In genomic region chrX:135421932-135422809, GRCh38 we compare ENCODE assay signal across 8 cellular contexts.
DNase-seq lines count a peak whose midpoint lies in the region; ATAC-seq and TF ChIP-seq lines count a peak whose summit lies in the region.

TSS of gene SMIM10L2A (plus strand) at chrX:135421944. CDS start at chrX:135422132, 188 bp downstream.

- TF ChIP-seq CTCF in astrocyte of the spinal cord (IDR thresholded peaks at IDR 0.05; ENCODE audit: low read depth, low read length), result no peak

- H3K4me1 ChIP-seq in BLaER1, result peaks cover 35% of the 10 kb centered on the region
- H3K4me1 ChIP-seq in mucosa of rectum (ENCODE audit: control insufficient read depth in 2 of 2, insufficient read depth in 2 of 2, low read length in 2 of 2), result no peaks in the 10 kb centered on the region

- H3K27me3 ChIP-seq in BLaER1 (peaks cover 60% of the 10 kb centered on the region), mucosa of rectum (ENCODE audit: control insufficient read depth in 2 of 2, insufficient read depth in 2 of 2, low read length in 2 of 2) (peaks cover 4 to 10% of the 10 kb centered on the region in 2 donors)

- H3K9me3 ChIP-seq in BLaER1, result no peaks in the 10 kb centered on the region
- H3K9me3 ChIP-seq in mucosa of rectum (ENCODE audit: control insufficient read depth in 2 of 2, low read length in 2 of 2), result no peaks in the 10 kb centered on the region

- no peaks in the 10 kb centered on the region; the same call in 1 of the 2 replicates for H4K20me1 ChIP-seq in BLaER1

- H3K36me3 ChIP-seq in BLaER1 (no peaks in the 10 kb centered on the region), mucosa of rectum (ENCODE audit: control insufficient read depth in 2 of 2, insufficient read depth in 2 of 2, low read length in 2 of 2) (no peaks in the 10 kb centered on the region)

- peak within 1 kb of the TSS; percentile 75 for H3K4me2 ChIP-seq in BLaER1

- ATAC-seq in GM19463 (IDR thresholded peaks at IDR 0.05; ENCODE audit: unreplicated experiment), result peak; percentile 44
- peak; percentile 58 for ATAC-seq in HG03460 (IDR thresholded peaks at IDR 0.05; ENCODE audit: unreplicated experiment)

- H3K9ac ChIP-seq in BLaER1 (no peak within 1 kb of the TSS), mucosa of rectum (ENCODE audit: low read depth in 1 of 2, low read length in 2 of 2) (peak within 1 kb of the TSS in 1 of 2 donors; percentile 26)

- DNase-seq in astrocyte of the spinal cord (ENCODE audit: low read depth, low spot score) (no peak), NCI-H1092 treated with DMSO at 0.1 percent for 48 hours (lab: John Stamatoyannopoulos, UW) (no peak), DMS114 treated with DMSO at 0.1 percent for 48 hours (lab: John Stamatoyannopoulos, UW; ENCODE audit: unreplicated experiment) (no peak)
- no peak for DNase-seq in stimulated activated CD4-positive, alpha-beta T cell treated with anti-CD3 and anti-CD28 coated beads, Interleukin-2, amount 100 ng/mL, for 48 hours

- H3K27ac ChIP-seq in BLaER1, result no peak within 1 kb of the TSS
- no peak within 1 kb of the TSS for H3K27ac ChIP-seq in mucosa of rectum (ENCODE audit: low read depth in 2 of 2, low read length in 2 of 2)

- in situ Hi-C loops in astrocyte of the spinal cord (cut with HindIII; ENCODE audit: low sequenced_read_pairs), result no loop called here

- H3K4me3 ChIP-seq in BLaER1 (peak within 1 kb of the TSS; percentile 68), astrocyte of the spinal cord (ENCODE audit: low read depth, low read length) (peak within 1 kb of the TSS; percentile 25), mucosa of rectum (ENCODE audit: low read length in 2 of 2) (peak within 1 kb of the TSS; percentile 13 to 37)
